21 cellular contexts compared by ENCODE assay signal in genomic region chr2:61520261-61520660, GRCh38.
"Had no signal": no experiment of that assay in that cellular context is flagged by ENCODE, and none has a peak within 500 bp of the region (broad histone marks: within the 10 kb centered on the region; RNA-seq: fewer than 3 reads in every experiment).

No MANE protein-coding gene starts in this region.

- H3K27ac ChIP-seq: colonic mucosa, gastroesophageal sphincter, heart right ventricle, left ventricle myocardium inferior, parathyroid adenoma, upper lobe of right lung had no signal

- H3K4me1 ChIP-seq: colonic mucosa, upper lobe of right lung had no signal

- H3K4me3 Mint-ChIP-seq: activated CD4-positive, alpha-beta T cell treated with anti-CD3 and anti-CD28 coated beads, Interleukin-2, amount 10 ng/mL, durations not matched to agents 24 days and 14 days; activated CD8-positive, alpha-beta T cell treated with anti-CD3 and anti-CD28 coated beads for 36 hours; activated naive CD8-positive, alpha-beta T cell treated with anti-CD3 and anti-CD28 coated beads for 36 hours; memory B cell; naive B cell; stimulated activated naive CD8-positive, alpha-beta T cell treated with anti-CD3 and anti-CD28 coated beads, Interleukin-15, amount 100 ng/mL, for 72 hours had no signal

- ATAC-seq: activated CD8-positive, alpha-beta T cell treated with anti-CD3 and anti-CD28 coated beads for 36 hours; gastroesophageal sphincter; heart right ventricle; mucosa of descending colon; sciatic nerve; stimulated activated naive CD8-positive, alpha-beta T cell treated with anti-CD3 and anti-CD28 coated beads, Interleukin-15, amount 100 ng/mL, for 72 hours; upper lobe of right lung had no signal

- H3K9me3 Mint-ChIP-seq: activated CD4-positive, alpha-beta T cell treated with anti-CD3 and anti-CD28 coated beads, Interleukin-2, amount 10 ng/mL, durations not matched to agents 24 days and 14 days; activated CD8-positive, alpha-beta T cell treated with anti-CD3 and anti-CD28 coated beads for 36 hours; activated naive CD8-positive, alpha-beta T cell treated with anti-CD3 and anti-CD28 coated beads for 36 hours; memory B cell; naive B cell; stimulated activated naive CD8-positive, alpha-beta T cell treated with anti-CD3 and anti-CD28 coated beads, Interleukin-15, amount 100 ng/mL, for 72 hours had no signal

- H3K27ac Mint-ChIP-seq: activated CD4-positive, alpha-beta T cell treated with anti-CD3 and anti-CD28 coated beads, Interleukin-2, amount 10 ng/mL, durations not matched to agents 24 days and 14 days; activated naive CD8-positive, alpha-beta T cell treated with anti-CD3 and anti-CD28 coated beads for 36 hours; memory B cell had no signal

- DNase-seq: activated CD4-positive, alpha-beta T cell treated with anti-CD3 and anti-CD28 coated beads, Interleukin-2, amount 10 ng/mL, durations not matched to agents 24 days and 14 days; activated CD8-positive, alpha-beta T cell treated with anti-CD3 and anti-CD28 coated beads for 36 hours; activated effector memory CD4-positive, alpha-beta T cell treated with anti-CD3 and anti-CD28 coated beads, Interleukin-2, amount 50 U/mL, for 16 hours; activated naive CD8-positive, alpha-beta T cell treated with anti-CD3 and anti-CD28 coated beads for 36 hours; activated T-cell treated with anti-CD3 and anti-CD28 coated beads, Interleukin-2, amount 50 U/mL, for 48 hours; amniotic stem cell; central memory CD4-positive, alpha-beta T cell; colonic mucosa; heart right ventricle; left ventricle myocardium inferior; mucosa of descending colon; naive B cell; stimulated activated CD4-positive, alpha-beta T cell treated with anti-CD3 and anti-CD28 coated beads, Interleukin-4, amount 100 ng/mL, for 1 hour; stimulated activated naive CD8-positive, alpha-beta T cell treated with anti-CD3 and anti-CD28 coated beads, Interleukin-15, amount 100 ng/mL, for 72 hours; T1000; upper lobe of right lung had no signal

- H3K27me3 Mint-ChIP-seq: activated CD4-positive, alpha-beta T cell treated with anti-CD3 and anti-CD28 coated beads, Interleukin-2, amount 10 ng/mL, durations not matched to agents 24 days and 14 days; activated CD8-positive, alpha-beta T cell treated with anti-CD3 and anti-CD28 coated beads for 36 hours; activated naive CD8-positive, alpha-beta T cell treated with anti-CD3 and anti-CD28 coated beads for 36 hours; memory B cell; naive B cell; stimulated activated naive CD8-positive, alpha-beta T cell treated with anti-CD3 and anti-CD28 coated beads, Interleukin-15, amount 100 ng/mL, for 72 hours had no signal

- H3K9me3 ChIP-seq: colonic mucosa, gastroesophageal sphincter, heart right ventricle, left ventricle myocardium inferior, mucosa of descending colon, upper lobe of right lung had no signal

- H3K27me3 ChIP-seq: colonic mucosa, gastroesophageal sphincter, heart right ventricle, upper lobe of right lung had no signal

- H3K4me3 ChIP-seq: colonic mucosa, gastroesophageal sphincter, heart right ventricle, left ventricle myocardium inferior, mucosa of descending colon, smooth muscle cell, upper lobe of right lung had no signal
